Comparison of ENCODE assay signal across 28 cellular contexts in the genomic region with DNA sequence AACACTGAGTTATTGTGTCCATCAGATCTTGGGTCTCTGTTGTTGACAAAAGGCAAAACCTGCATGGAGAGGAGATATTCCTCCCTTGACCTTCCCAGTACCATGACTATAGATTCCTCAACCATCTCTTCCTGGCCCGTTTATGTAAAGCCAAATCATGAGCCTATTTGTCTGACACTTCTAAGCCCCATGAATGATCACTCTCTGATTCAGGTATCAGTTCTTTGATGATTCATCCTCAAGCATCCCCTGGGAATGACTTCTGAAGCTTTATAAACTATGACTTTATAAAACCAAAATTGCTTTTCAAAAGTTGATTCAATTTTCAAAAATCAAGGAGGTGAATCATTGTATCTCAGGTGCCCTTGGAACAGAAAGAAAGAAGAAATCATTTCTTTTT.
A peak's percentile ranks its signal among the peaks of the same experiment; 100 is the strongest.
DNase-seq lines count a peak whose midpoint lies in the region; ATAC-seq, FAIRE-seq and TF ChIP-seq lines count a peak whose summit lies in the region.
"Had no signal": no experiment of that assay in that cellular context is flagged by ENCODE, and none has a peak within 500 bp of the region (broad histone marks: within the 10 kb centered on the region; RNA-seq: fewer than 3 reads in every experiment).

No MANE protein-coding gene starts in this region.

- no peaks in the 10 kb centered on the region for H3K36me3 Mint-ChIP-seq in activated naive CD4-positive, alpha-beta T cell treated with anti-CD3 and anti-CD28 coated beads, Interleukin-2, amount 50 U/mL, for 72 hours
- H3K36me3 Mint-ChIP-seq: CD8-positive, alpha-beta T cell had no signal

- H3F3A ChIP-seq in PC-3 (ENCODE audit: low read length, unreplicated experiment), result no peaks in the 10 kb centered on the region

- H3K9me3 ChIP-seq in PC-3 (ENCODE audit: low read length), result no peaks in the 10 kb centered on the region
- H3K9me3 ChIP-seq: Peyer's patch had no signal

- no peak for TF ChIP-seq CTCF in PC-3 (conservative IDR thresholded peaks at IDR 0.05; ENCODE audit: low read depth, low read length)

- H3K27ac ChIP-seq in PC-3 (ENCODE audit: low read length) (no peak overlapping the region), epithelial cell of prostate (no peak overlapping the region)
- H3K27ac ChIP-seq: Peyer's patch had no signal

- no peaks in the 10 kb centered on the region for H3K9me3 Mint-ChIP-seq in activated naive CD4-positive, alpha-beta T cell treated with anti-CD3 and anti-CD28 coated beads, Interleukin-2, amount 50 U/mL, for 72 hours
- H3K9me3 Mint-ChIP-seq: CD8-positive, alpha-beta T cell had no signal

- DNase-seq in activated naive CD4-positive, alpha-beta T cell treated with anti-CD3 and anti-CD28 coated beads, Interleukin-2, amount 50 U/mL, for 72 hours (ENCODE audit: low spot score in 2 of 2), result no peak
- DNase-seq in activated naive CD4-positive, alpha-beta T cell treated with anti-CD3 and anti-CD28 coated beads, Interleukin-2, amount 50 U/mL, for 16 hours, result no peak
- DNase-seq in PC-3, result peak; percentile 4
- peak; percentile 33 for DNase-seq in epithelial cell of prostate (ENCODE audit: low read depth, low spot score)
- DNase-seq in urothelium cell line (ENCODE audit: low spot score), result peak; percentile 18
- DNase-seq in KG1 (lab: John Stamatoyannopoulos, UW), result no peak
- no peak for DNase-seq in ureter (ENCODE audit: low spot score)
- DNase-seq: 8988T; AML-193; C1 segment of cervical spinal cord; Calu3; CD8-positive, alpha-beta T cell; DMS153; GOT3; HCEC 1CT; MM.1S; NCI-H1092; NCI-H1436; NCI-H1930; NCI-H226; NCI-H524; NCI-H82; Peyer's patch; SHP77 had no signal

- no peak overlapping the region for H3K9ac ChIP-seq in PC-3 (ENCODE audit: low read length)

- H3K79me2 ChIP-seq in PC-3 (ENCODE audit: low read length), result no peaks in the 10 kb centered on the region

- no peak overlapping the region for H3K4me2 ChIP-seq in PC-3 (ENCODE audit: low read length)

- POLR2A ChIA-PET in PC-3 (lab: Charles Lee; ENCODE audit: unreplicated experiment), result no interaction called here

- no peak for FAIRE-seq in urothelium cell line (lab: Jason Lieb, UNC)
- FAIRE-seq: G401.6, GM12892, GM18507 had no signal

- H3K4me3 ChIP-seq in PC-3 (ENCODE audit: low read length), result no peak overlapping the region
- H3K4me3 ChIP-seq: Peyer's patch had no signal

- H3K4me1 ChIP-seq in PC-3 (ENCODE audit: insufficient read depth, low read length), result no peaks in the 10 kb centered on the region
- H3K4me1 ChIP-seq: Peyer's patch had no signal

- H3K27me3 ChIP-seq in PC-3 (ENCODE audit: low read length), result no peaks in the 10 kb centered on the region
- H3K27me3 ChIP-seq: Peyer's patch had no signal

- no peaks in the 10 kb centered on the region for H3K9me2 ChIP-seq in PC-3 (replicated peaks; ENCODE audit: low read length)

- no TSS peak for BruUV-seq in PC-3 (replicated peaks; lab: Mats Ljungman, UMichigan)

- H2AFZ ChIP-seq in PC-3 (ENCODE audit: low read length), result no peak overlapping the region

- peak; percentile 60 to 61 for ATAC-seq in activated naive CD4-positive, alpha-beta T cell treated with anti-CD3 and anti-CD28 coated beads, Interleukin-2, amount 50 U/mL, for 72 hours
- no peak for ATAC-seq in PC-3
- no peak for ATAC-seq in HG03520 (IDR thresholded peaks at IDR 0.05; ENCODE audit: unreplicated experiment)
- ATAC-seq: CD8-positive, alpha-beta T cell had no signal

- H3K36me3 ChIP-seq in PC-3 (ENCODE audit: low read depth, low read length), result no peaks in the 10 kb centered on the region
- H3K36me3 ChIP-seq: Peyer's patch had no signal

- intact Hi-C loops in PC-3 (cut with micrococcal nuclease), result no loop called here

- no peaks in the 10 kb centered on the region for H4K20me1 ChIP-seq in PC-3 (ENCODE audit: low read length)

- CTCF ChIA-PET in PC-3 (lab: Charles Lee), result no interaction called here

- H3K27ac Mint-ChIP-seq in activated naive CD4-positive, alpha-beta T cell treated with anti-CD3 and anti-CD28 coated beads, Interleukin-2, amount 50 U/mL, for 72 hours, result no peak overlapping the region
- H3K27ac Mint-ChIP-seq: CD8-positive, alpha-beta T cell had no signal

Comparison
In these comparisons a context has a peak if more than half of its experiments do, and no peak if none do; other contexts are left out.
1. ATAC-seq: peak in activated naive CD4-positive, alpha-beta T cell treated with anti-CD3 and anti-CD28 coated beads, Interleukin-2, amount 50 U/mL, for 72 hours (2 of 2); none in PC-3 (single experiment) and HG03520 (single experiment).
2. DNase-seq: peak in PC-3 (single experiment), epithelial cell of prostate (single experiment) and urothelium cell line (single experiment); none in activated naive CD4-positive, alpha-beta T cell treated with anti-CD3 and anti-CD28 coated beads, Interleukin-2, amount 50 U/mL, for 72 hours (0 of 2), activated naive CD4-positive, alpha-beta T cell treated with anti-CD3 and anti-CD28 coated beads, Interleukin-2, amount 50 U/mL, for 16 hours (single experiment), KG1 (single experiment) and ureter (single experiment).